Comparison of ENCODE assay signal across 9 cellular contexts in genomic region chr20:57211949-57212889, GRCh38. TPM values are rescaled to one million over a fixed set of nuclear protein-coding genes. Genes with fewer than 3 reads are reported as not detected.
DNase-seq lines count a peak whose midpoint lies in the region; ATAC-seq and TF ChIP-seq lines count a peak whose summit lies in the region.
"Had no signal": no experiment of that assay in that cellular context is flagged by ENCODE, and none has a peak within 500 bp of the region (broad histone marks: within the 10 kb centered on the region; RNA-seq: fewer than 3 reads in every experiment).

No MANE protein-coding gene starts in this region.

- DNase-seq in Ammon's horn (ENCODE audit: low spot score) (peak; percentile 53), NCI-H2227 treated with DMSO at 0.1 percent for 48 hours (lab: John Stamatoyannopoulos, UW) (peak; percentile 5), nephron progenitor cell (peak; percentile 50), NCI-H510A (lab: John Stamatoyannopoulos, UW) (no peak)
- DNase-seq in stimulated activated CD4-positive, alpha-beta T cell treated with anti-CD3 and anti-CD28 coated beads, Interleukin-15, amount 100 ng/mL, for 24 hours: no peak

- H3K27me3 ChIP-seq in esophagus (ENCODE audit: control insufficient read depth in 1 of 2, insufficient read depth in 2 of 2, low read length in 2 of 2): no peaks in the 10 kb centered on the region

- peaks cover 0 to 4% of the 10 kb centered on the region in 2 donors for H3K36me3 ChIP-seq in esophagus (ENCODE audit: control insufficient read depth in 2 of 2, insufficient read depth in 2 of 2, low read length in 1 of 2)

- peaks cover 3 to 7% of the 10 kb centered on the region in 2 donors for H3K4me1 ChIP-seq in esophagus (ENCODE audit: control insufficient read depth in 2 of 2, insufficient read depth in 2 of 2, low read length in 1 of 2)

- peaks cover 8% of the 10 kb centered on the region for H3K9me3 Mint-ChIP-seq in nephron progenitor cell
- H3K9me3 Mint-ChIP-seq: dendritic cell treated with granulocyte-macrophage colony-stimulating factor and Interleukin-4, amounts not matched to agents 40 ng/mL and 50 ng/mL, for 4 days had no signal

- peak overlapping the region; percentile 6 to 59 for H3K27ac ChIP-seq in esophagus (ENCODE audit: low read depth in 2 of 2, low read length in 1 of 2)

- peak overlapping the region; percentile 70 for H3K4me3 Mint-ChIP-seq in nephron progenitor cell
- H3K4me3 Mint-ChIP-seq: dendritic cell treated with granulocyte-macrophage colony-stimulating factor and Interleukin-4, amounts not matched to agents 40 ng/mL and 50 ng/mL, for 4 days had no signal

- H3K27ac Mint-ChIP-seq in nephron progenitor cell: no peak overlapping the region
- H3K27ac Mint-ChIP-seq: dendritic cell treated with granulocyte-macrophage colony-stimulating factor and Interleukin-4, amounts not matched to agents 40 ng/mL and 50 ng/mL, for 4 days had no signal

- H3K27me3 Mint-ChIP-seq in nephron progenitor cell (ENCODE audit: low read depth, poor library complexity): peaks cover 3% of the 10 kb centered on the region

- 40 to 41% methylated on average over 38 of the region's 38 CpGs for WGBS in esophagus, 2 donors

- H3K9me3 ChIP-seq in esophagus (ENCODE audit: control insufficient read depth in 2 of 2, insufficient read depth in 1 of 2, low read depth in 1 of 2, low read length in 1 of 2): peaks cover 0 to 2% of the 10 kb centered on the region in 2 donors

- H3K4me3 ChIP-seq in esophagus (ENCODE audit: low read depth in 1 of 2, low read length in 2 of 2): no peak overlapping the region

- TF ChIP-seq CTCF in nephron progenitor cell (IDR thresholded peaks at IDR 0.05): no peak

- H3K36me3 Mint-ChIP-seq in nephron progenitor cell (ENCODE audit: low read depth): peaks cover 14% of the 10 kb centered on the region

- peaks cover 49% of the 10 kb centered on the region for H3K4me1 Mint-ChIP-seq in nephron progenitor cell

- ATAC-seq in HG03280 (IDR thresholded peaks at IDR 0.05; ENCODE audit: unreplicated experiment): no peak
- ATAC-seq in HG03439 (IDR thresholded peaks at IDR 0.05; ENCODE audit: unreplicated experiment): no peak

RNA-seq across cellular contexts. Expression of gene BMP7, which starts 54.2 kb away (rescaled TPM):
- polyA plus RNA-seq in esophagus: 10 to 100 TPM; 17.6 to 28.7 TPM

Comparison
In these comparisons a context has a peak if more than half of its experiments do, and no peak if none do; other contexts are left out.
1. DNase-seq: peak in Ammon's horn (single experiment), NCI-H2227 treated with DMSO at 0.1 percent for 48 hours (single experiment) and nephron progenitor cell (single experiment); none in NCI-H510A (single experiment) and stimulated activated CD4-positive, alpha-beta T cell treated with anti-CD3 and anti-CD28 coated beads, Interleukin-15, amount 100 ng/mL, for 24 hours (single experiment).